24 cellular contexts compared by ENCODE assay signal in genomic region chr18:45252474-45252873, GRCh38.
DNase-seq lines count a peak whose midpoint lies in the region; ATAC-seq, FAIRE-seq and TF ChIP-seq lines count a peak whose summit lies in the region.
"Had no signal": no experiment of that assay in that cellular context is flagged by ENCODE, and none has a peak within 500 bp of the region (broad histone marks: within the 10 kb centered on the region; RNA-seq: fewer than 3 reads in every experiment).

No MANE protein-coding gene starts in this region.

- H3K4me2 ChIP-seq in IMR-90 (ENCODE audit: low read depth, low read length) (no peak overlapping the region), keratinocyte (ENCODE audit: control insufficient read depth, extremely low read depth, insufficient read depth, low read depth, low read length) (no peak overlapping the region)
- H3K4me2 ChIP-seq: BLaER1 treated with 17β-estradiol and CSF1 and Interleukin-3, amounts not matched to agents 10 nM and 100 nM; GM23338 had no signal

- H3K79me1 ChIP-seq in IMR-90 (ENCODE audit: low read depth in 1 of 2, low read length in 2 of 2): no peaks in the 10 kb centered on the region

- H3K4me3 ChIP-seq in IMR-90 (ENCODE audit: insufficient read depth, low read depth, low read length) (no peak overlapping the region), keratinocyte (ENCODE audit: control insufficient read depth in 2 of 3, extremely low read depth in 1 of 3, insufficient read depth in 2 of 3, low read depth in 1 of 3, low read length in 3 of 3) (no peak overlapping the region)
- H3K4me3 ChIP-seq: BLaER1 treated with 17β-estradiol and CSF1 and Interleukin-3, amounts not matched to agents 10 nM and 100 nM; GM23338 had no signal

- no peaks in the 10 kb centered on the region for H3K27me3 ChIP-seq in IMR-90 (ENCODE audit: control insufficient read depth, insufficient read depth, low read length)
- no peaks in the 10 kb centered on the region for H3K27me3 ChIP-seq in keratinocyte (ENCODE audit: control insufficient read depth, extremely low read depth, insufficient read depth, low read length)
- H3K27me3 ChIP-seq: BLaER1 treated with 17β-estradiol and CSF1 and Interleukin-3, amounts not matched to agents 10 nM and 100 nM had no signal

- DNase-seq in GM12892 (ENCODE audit: insufficient read length) (no peak), GM19240 (ENCODE audit: insufficient read length, low spot score) (peak; percentile 4), IMR-90 (no peak), keratinocyte (ENCODE audit: low read depth, low spot score) (no peak), HFFc6 (no peak), kidney glomerular epithelial cell (lab: John Stamatoyannopoulos, UW) (no peak)
- DNase-seq: 8988T; Calu3; CD8-positive, alpha-beta T cell; DMS79 treated with DMSO at 0.1 percent for 48 hours; GF-D8; HCEC 1CT; Karpas-422; KBM-7 had no signal

- H3K9me1 ChIP-seq in IMR-90 (ENCODE audit: insufficient read depth, low read length) (peaks cover 25% of the 10 kb centered on the region), keratinocyte (ENCODE audit: control insufficient read depth, extremely low read depth, insufficient read depth, low read length) (no peaks in the 10 kb centered on the region)

- H3K4me3 Mint-ChIP-seq in HFFc6: no peak overlapping the region
- H3K4me3 Mint-ChIP-seq: B cell; CD8-positive, alpha-beta T cell; GM23338; IgD-negative memory B cell had no signal

- no peak overlapping the region for H3K56ac ChIP-seq in IMR-90 (ENCODE audit: extremely low read depth, insufficient read depth, low read length)

- no peak for TF ChIP-seq RAD21 in IMR-90 (IDR thresholded peaks at IDR 0.05; ENCODE audit: low read length)

- no CpG with 5 or more reads among the region's 2 CpGs for WGBS in IMR-90 (ENCODE audit: extremely low coverage in 2 of 2, insufficient read length in 1 of 2), 2 experiments

- CTCF ChIA-PET in IMR-90 (lab: Yijun Ruan, JAX): interaction anchor here (1.0 kb wide), 1 partner anchor 562 kb away, joined by 3 read pairs; no protein-coding TSS in a partner anchor

- dilution Hi-C loops in IMR-90 (cut with HindIII; ENCODE audit: low sequenced_read_pairs, unreplicated experiment): no loop called here
- dilution Hi-C loops in keratinocyte (cut with MboI; ENCODE audit: extremely low pct_ligation_motif_present, low sequenced_read_pairs): no loop called here

- H2BK120ac ChIP-seq in IMR-90 (ENCODE audit: low read depth, low read length): peak overlapping the region; percentile 77

- no peak overlapping the region for H4K5ac ChIP-seq in IMR-90 (ENCODE audit: low read depth, low read length)

- FAIRE-seq in GM12892 (lab: Jason Lieb, UNC) (peak; percentile 44), keratinocyte (lab: Jason Lieb, UNC) (peak; percentile 20)
- FAIRE-seq: GM18507, H54, HTR-8/SVneo had no signal

- ATAC-seq in IMR-90 (ENCODE audit: low read depth) (no peak), HG03521 (IDR thresholded peaks at IDR 0.05; ENCODE audit: unreplicated experiment) (no peak), GM19463 (IDR thresholded peaks at IDR 0.05; ENCODE audit: unreplicated experiment) (no peak)
- ATAC-seq: CD8-positive, alpha-beta T cell; GM23338 had no signal

- 0 out of 2 replicates have a peak overlapping the region, but pooled peaks have one; percentile 43 for H4K91ac ChIP-seq in IMR-90 (ENCODE audit: insufficient read depth, low read depth, low read length)

- H3K79me2 ChIP-seq in keratinocyte (ENCODE audit: control insufficient read depth, insufficient read depth, low read length): no peaks in the 10 kb centered on the region

- no peak for TF ChIP-seq POLR2A in GM12892 (IDR thresholded peaks at IDR 0.05; ENCODE audit: low read depth, low read length)
- no peak for TF ChIP-seq POLR2A in IMR-90 (IDR thresholded peaks at IDR 0.05; ENCODE audit: low read depth, low read length)

- peaks cover 70% of the 10 kb centered on the region for H3K4me1 Mint-ChIP-seq in HFFc6 (ENCODE audit: low read depth)
- H3K4me1 Mint-ChIP-seq: B cell had no signal

- H2BK15ac ChIP-seq in IMR-90 (ENCODE audit: low read depth, low read length): peak overlapping the region; percentile 47; the same call in 2 of the 3 replicates

- no peaks in the 10 kb centered on the region for H3K9me3 ChIP-seq in IMR-90 (ENCODE audit: control insufficient read depth, insufficient read depth, low read length)
- H3K9me3 ChIP-seq in keratinocyte (ENCODE audit: control insufficient read depth, low read depth, low read length): no peaks in the 10 kb centered on the region
- H3K9me3 ChIP-seq: BLaER1 treated with 17β-estradiol and CSF1 and Interleukin-3, amounts not matched to agents 10 nM and 100 nM had no signal

- intact Hi-C loops in IMR-90 (cut with micrococcal nuclease): no loop called here

- H3K9me3 Mint-ChIP-seq in HFFc6: no peaks in the 10 kb centered on the region
- H3K9me3 Mint-ChIP-seq: CD8-positive, alpha-beta T cell; GM23338; IgD-negative memory B cell had no signal

- H3K14ac ChIP-seq in IMR-90 (replicated peaks; ENCODE audit: low read depth, low read length): 0 out of 2 replicates have a peak overlapping the region, but pooled peaks have one; percentile 63

- POLR2A ChIA-PET in IMR-90 (lab: Charles Lee; ENCODE audit: unreplicated experiment): no interaction called here

- no TSS peak for BruUV-seq in IMR-90 (replicated peaks; lab: Mats Ljungman, UMichigan)

- in situ Hi-C loops in IMR-90 (cut with MboI; ENCODE audit: low sequenced_read_pairs): no loop called here

- H2AFZ ChIP-seq in IMR-90 (replicated peaks; ENCODE audit: low read length, poor library complexity) (no peak overlapping the region), keratinocyte (ENCODE audit: control insufficient read depth, low read length) (no peak overlapping the region)
- H2AFZ ChIP-seq: GM23338 had no signal

- no peaks in the 10 kb centered on the region for H3K36me3 Mint-ChIP-seq in HFFc6 (ENCODE audit: low read depth)
- H3K36me3 Mint-ChIP-seq: CD8-positive, alpha-beta T cell; IgD-negative memory B cell had no signal

- H3K23ac ChIP-seq in IMR-90 (ENCODE audit: low read depth, low read length): no peak overlapping the region

- peak overlapping the region; percentile 27; the same call in 1 of the 2 replicates for H3K4ac ChIP-seq in IMR-90 (ENCODE audit: low read depth, low read length)

- H3K36me3 ChIP-seq in IMR-90 (ENCODE audit: control insufficient read depth, insufficient read depth, low read length) (no peaks in the 10 kb centered on the region), keratinocyte (ENCODE audit: control insufficient read depth in 2 of 2, extremely low read depth in 1 of 2, insufficient read depth in 2 of 2, low read length in 2 of 2) (no peaks in the 10 kb centered on the region)
- H3K36me3 ChIP-seq: BLaER1 treated with 17β-estradiol and CSF1 and Interleukin-3, amounts not matched to agents 10 nM and 100 nM had no signal

- H2BK5ac ChIP-seq in IMR-90 (ENCODE audit: low read depth, low read length, poor library complexity, severe bottlenecking): no peak overlapping the region

- H3K18ac ChIP-seq in IMR-90 (ENCODE audit: low read depth, low read length): peak overlapping the region; percentile 24; the same call in 1 of the 2 replicates

- H4K20me1 ChIP-seq in IMR-90 (ENCODE audit: insufficient read depth, low read length): no peaks in the 10 kb centered on the region
- H4K20me1 ChIP-seq in keratinocyte (ENCODE audit: control insufficient read depth, extremely low read depth, insufficient read depth, low read length): no peaks in the 10 kb centered on the region
- H4K20me1 ChIP-seq: BLaER1 treated with 17β-estradiol and CSF1 and Interleukin-3, amounts not matched to agents 10 nM and 100 nM had no signal

- H3K27ac ChIP-seq in IMR-90 (ENCODE audit: insufficient read depth, low read length) (no peak overlapping the region), keratinocyte (ENCODE audit: control insufficient read depth, insufficient read depth, low read length) (no peak overlapping the region)
- H3K27ac ChIP-seq: BLaER1 treated with 17β-estradiol and CSF1 and Interleukin-3, amounts not matched to agents 10 nM and 100 nM; HL-60 had no signal

- H3K4me1 ChIP-seq in IMR-90 (ENCODE audit: control insufficient read depth, insufficient read depth, low read length): peaks cover 39% of the 10 kb centered on the region
- peaks cover 7% of the 10 kb centered on the region for H3K4me1 ChIP-seq in keratinocyte (ENCODE audit: control insufficient read depth, extremely low read depth, insufficient read depth, low read length)

- no peaks in the 10 kb centered on the region for H3K27me3 Mint-ChIP-seq in HFFc6 (ENCODE audit: insufficient read depth)
- H3K27me3 Mint-ChIP-seq: IgD-negative memory B cell had no signal

- peak overlapping the region; percentile 92 for H2BK20ac ChIP-seq in IMR-90 (ENCODE audit: low read depth, low read length)

- H3K27ac Mint-ChIP-seq in HFFc6: no peak overlapping the region
- H3K27ac Mint-ChIP-seq: B cell; CD8-positive, alpha-beta T cell; IgD-negative memory B cell had no signal

- no peak overlapping the region; a peak in 1 of 4 replicates for H4K8ac ChIP-seq in IMR-90 (ENCODE audit: low read depth in 2 of 2, low read length in 2 of 2)

- H2AK5ac ChIP-seq in IMR-90 (ENCODE audit: low read depth, low read length): no peak overlapping the region

- no peak overlapping the region for H2AK9ac ChIP-seq in IMR-90 (replicated peaks; ENCODE audit: low read depth, low read length, poor library complexity)

- TF ChIP-seq CTCF in IMR-90 (conservative IDR thresholded peaks at IDR 0.05; ENCODE audit: low read depth, low read length) (no peak), keratinocyte (optimal IDR thresholded peaks at IDR 0.05 in 1 of 3, IDR thresholded peaks at IDR 0.05 in 1 of 3, conservative IDR thresholded peaks at IDR 0.05 in 1 of 3; ENCODE audit: extremely low read depth in 1 of 3, insufficient read depth in 2 of 3, low read length in 3 of 3) (no peak), HFFc6 (IDR thresholded peaks at IDR 0.05) (no peak)

- H3K9ac ChIP-seq in IMR-90 (ENCODE audit: low read depth, low read length) (no peak overlapping the region), keratinocyte (ENCODE audit: control insufficient read depth, extremely low read depth, insufficient read depth, low read length) (no peak overlapping the region)
- H3K9ac ChIP-seq: BLaER1 treated with 17β-estradiol and CSF1 and Interleukin-3, amounts not matched to agents 10 nM and 100 nM had no signal

TF ChIP-seq in IMR-90, 13 proteins besides CTCF, POLR2A, EP300 and RAD21 (continues in another document):
- TF ChIP-seq MAFK (IDR thresholded peaks at IDR 0.05; ENCODE audit: low read depth, low read length) (no peak), CEBPB (IDR thresholded peaks at IDR 0.05; ENCODE audit: low read depth, low read length) (no peak), MAZ (IDR thresholded peaks at IDR 0.05; ENCODE audit: borderline replicate concordance, low read depth, low read length) (no peak), NFE2L2 (IDR thresholded peaks at IDR 0.05; ENCODE audit: low read depth, low read length) (no peak), RCOR1 (IDR thresholded peaks at IDR 0.05; ENCODE audit: insufficient replicate concordance, low read length) (no peak), MXI1 (IDR thresholded peaks at IDR 0.05; ENCODE audit: borderline replicate concordance, low read depth, low read length) (no peak)
